13 cellular contexts compared by ENCODE assay signal in the genomic region with DNA sequence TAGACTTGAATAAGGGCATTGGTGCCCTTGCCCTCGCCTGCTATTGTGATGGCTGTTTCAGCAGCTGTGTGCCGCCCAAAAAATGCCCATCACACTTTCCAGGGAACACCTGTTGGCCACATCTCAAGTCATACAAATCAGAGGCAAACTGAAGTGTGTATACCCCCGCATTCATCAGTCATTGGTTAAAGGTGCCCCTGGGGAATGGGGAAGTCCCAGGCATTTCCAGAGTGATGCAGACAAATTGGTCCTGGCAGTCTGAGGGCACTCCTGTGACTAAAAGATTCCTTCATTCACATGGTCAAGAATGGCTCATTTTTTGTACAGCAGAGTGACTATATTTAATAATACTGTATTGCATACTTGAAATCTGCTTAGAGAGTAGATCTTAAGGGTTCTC.
DNase-seq lines count a peak whose midpoint lies in the region; ATAC-seq and TF ChIP-seq lines count a peak whose summit lies in the region.
"Had no signal": no experiment of that assay in that cellular context is flagged by ENCODE, and none has a peak within 500 bp of the region (broad histone marks: within the 10 kb centered on the region; RNA-seq: fewer than 3 reads in every experiment).

No MANE protein-coding gene starts in this region.

- peak; percentile 39 for DNase-seq in Daoy (ENCODE audit: low read depth)
- DNase-seq in NCI-H69 (lab: John Stamatoyannopoulos, UW): peak; percentile 50
- DNase-seq in memory B cell (ENCODE audit: low spot score in 2 of 2): no peak
- no peak for DNase-seq in SK-N-SH
- DNase-seq in thyroid gland: no peak
- DNase-seq in nucleus accumbens (lab: John Stamatoyannopoulos, UW): no peak
- DNase-seq: CD8-positive, alpha-beta memory T cell; NCI-H1417; NCI-H187 treated with DMSO at 0.1 percent for 48 hours had no signal

- H2AFZ ChIP-seq in SK-N-SH (ENCODE audit: low read depth): no peak overlapping the region

- ATAC-seq in activated T-helper 17 cell treated with anti-CD3 and anti-CD28 coated beads, Interleukin-2, amount 50 U/mL, for 72 hours (replicated peaks): peak; percentile 53
- ATAC-seq in memory B cell (ENCODE audit: low read depth) (peak; percentile 22), HG03135 (IDR thresholded peaks at IDR 0.05; ENCODE audit: unreplicated experiment) (no peak)

- no peak overlapping the region for H3K4me3 ChIP-seq in SK-N-SH (ENCODE audit: low read depth in 2 of 2, low read length in 1 of 2)
- H3K4me3 ChIP-seq in thyroid gland (replicated peaks in 1 of 3): no peak overlapping the region
- H3K4me3 ChIP-seq: BLaER1 treated with 17β-estradiol and CSF1 and Interleukin-3, amounts not matched to agents 10 nM and 100 nM had no signal

- POLR2A ChIA-PET in SK-N-SH (lab: Yijun Ruan, JAX): no interaction called here

- no peak overlapping the region for H3K4me2 ChIP-seq in SK-N-SH
- H3K4me2 ChIP-seq: BLaER1 treated with 17β-estradiol and CSF1 and Interleukin-3, amounts not matched to agents 10 nM and 100 nM had no signal

- TF ChIP-seq POLR2A in thyroid gland (IDR thresholded peaks at IDR 0.05): no peak

- no peak for TF ChIP-seq EP300 in SK-N-SH (IDR thresholded peaks at IDR 0.05; ENCODE audit: borderline replicate concordance in 1 of 2, low read depth in 1 of 2, low read length in 1 of 2)

- no peaks in the 10 kb centered on the region for H3K27me3 Mint-ChIP-seq in activated T-helper 17 cell treated with anti-CD3 and anti-CD28 coated beads, Interleukin-2, amount 50 U/mL, for 72 hours
- no peaks in the 10 kb centered on the region for H3K27me3 Mint-ChIP-seq in memory B cell
- H3K27me3 Mint-ChIP-seq: IgD-negative memory B cell had no signal

- no peak for TF ChIP-seq CTCF in SK-N-SH (IDR thresholded peaks at IDR 0.05)
- TF ChIP-seq CTCF in thyroid gland (IDR thresholded peaks at IDR 0.05): no peak

- H3K9me3 Mint-ChIP-seq in activated T-helper 17 cell treated with anti-CD3 and anti-CD28 coated beads, Interleukin-2, amount 50 U/mL, for 72 hours: no peaks in the 10 kb centered on the region
- H3K9me3 Mint-ChIP-seq in memory B cell: peaks cover 4% of the 10 kb centered on the region
- H3K9me3 Mint-ChIP-seq: CD8-positive, alpha-beta memory T cell had no signal

- H3K4me1 ChIP-seq in SK-N-SH (ENCODE audit: control insufficient read depth in 1 of 2, insufficient read depth in 2 of 2, low read depth in 1 of 2, low read length in 1 of 2) (no peaks in the 10 kb centered on the region), thyroid gland (no peaks in the 10 kb centered on the region)

- no peak for TF ChIP-seq RAD21 in SK-N-SH (IDR thresholded peaks at IDR 0.05; ENCODE audit: low read length)

- no peak overlapping the region for H3K27ac ChIP-seq in SK-N-SH (ENCODE audit: low read depth in 2 of 2, low read length in 1 of 2)
- H3K27ac ChIP-seq in thyroid gland: no peak overlapping the region
- H3K27ac ChIP-seq: BLaER1 treated with 17β-estradiol and CSF1 and Interleukin-3, amounts not matched to agents 10 nM and 100 nM had no signal

- H3K27ac Mint-ChIP-seq in activated T-helper 17 cell treated with anti-CD3 and anti-CD28 coated beads, Interleukin-2, amount 50 U/mL, for 72 hours: no peak overlapping the region
- H3K27ac Mint-ChIP-seq in memory B cell: no peak overlapping the region
- H3K27ac Mint-ChIP-seq: IgD-negative memory B cell had no signal

- H3K9me3 ChIP-seq in SK-N-SH (no peaks in the 10 kb centered on the region), thyroid gland (no peaks in the 10 kb centered on the region)

- no peak overlapping the region for H3K4me3 Mint-ChIP-seq in activated T-helper 17 cell treated with anti-CD3 and anti-CD28 coated beads, Interleukin-2, amount 50 U/mL, for 72 hours
- H3K4me3 Mint-ChIP-seq in memory B cell: no peak overlapping the region
- H3K4me3 Mint-ChIP-seq: CD8-positive, alpha-beta memory T cell; IgD-negative memory B cell had no signal

- CTCF ChIA-PET in SK-N-SH (lab: Yijun Ruan, JAX): no interaction called here

- peaks cover 5% of the 10 kb centered on the region for H3K4me1 Mint-ChIP-seq in activated T-helper 17 cell treated with anti-CD3 and anti-CD28 coated beads, Interleukin-2, amount 50 U/mL, for 72 hours
- H3K4me1 Mint-ChIP-seq in memory B cell: peaks cover 5% of the 10 kb centered on the region

- no peaks in the 10 kb centered on the region for H3K36me3 Mint-ChIP-seq in activated T-helper 17 cell treated with anti-CD3 and anti-CD28 coated beads, Interleukin-2, amount 50 U/mL, for 72 hours (ENCODE audit: low read depth)
- peaks cover 2% of the 10 kb centered on the region for H3K36me3 Mint-ChIP-seq in memory B cell
- H3K36me3 Mint-ChIP-seq: IgD-negative memory B cell had no signal

- no peaks in the 10 kb centered on the region for H3F3A ChIP-seq in SK-N-SH (replicated peaks; ENCODE audit: insufficient read depth)

- no peaks in the 10 kb centered on the region for H3K9me2 ChIP-seq in SK-N-SH

- no peaks in the 10 kb centered on the region for H3K36me3 ChIP-seq in SK-N-SH (replicated peaks in 1 of 2; ENCODE audit: control insufficient read depth in 1 of 2, insufficient read depth in 2 of 2, low read length in 1 of 2)
- no peaks in the 10 kb centered on the region for H3K36me3 ChIP-seq in thyroid gland

- H3K27me3 ChIP-seq in SK-N-SH (ENCODE audit: insufficient read depth) (no peaks in the 10 kb centered on the region), thyroid gland (no peaks in the 10 kb centered on the region)
- H3K27me3 ChIP-seq: BLaER1 treated with 17β-estradiol and CSF1 and Interleukin-3, amounts not matched to agents 10 nM and 100 nM had no signal

- intact Hi-C loops in thyroid gland (cut with DNase I): no loop called here

- no peaks in the 10 kb centered on the region for H4K20me1 ChIP-seq in SK-N-SH (ENCODE audit: insufficient read depth)
- H4K20me1 ChIP-seq: BLaER1 treated with 17β-estradiol and CSF1 and Interleukin-3, amounts not matched to agents 10 nM and 100 nM had no signal

- no peak overlapping the region for H3K9ac ChIP-seq in SK-N-SH
- H3K9ac ChIP-seq: BLaER1 treated with 17β-estradiol and CSF1 and Interleukin-3, amounts not matched to agents 10 nM and 100 nM had no signal

- 67% methylated on average over 3 of the region's 3 CpGs for WGBS in SK-N-SH (ENCODE audit: low lambda C conversion rate)
- 87 to 90% methylated on average over 3 of the region's 3 CpGs for WGBS in thyroid gland, 2 donors

- no peaks in the 10 kb centered on the region for H3K79me2 ChIP-seq in SK-N-SH (ENCODE audit: insufficient read depth)

TF ChIP-seq in SK-N-SH, 30 proteins besides CTCF, POLR2A, EP300 and RAD21:
- TF ChIP-seq RCOR1 (IDR thresholded peaks at IDR 0.05; ENCODE audit: low read length): no peak
- TF ChIP-seq IRF3 (IDR thresholded peaks at IDR 0.05; ENCODE audit: low read depth, low read length): no peak
- TF ChIP-seq ELF1 (IDR thresholded peaks at IDR 0.05): no peak
- no peak for TF ChIP-seq NFIC (IDR thresholded peaks at IDR 0.05; ENCODE audit: borderline replicate concordance)
- no peak for TF ChIP-seq GABPA (IDR thresholded peaks at IDR 0.05; ENCODE audit: low read depth)
- TF ChIP-seq, protein P1, sequence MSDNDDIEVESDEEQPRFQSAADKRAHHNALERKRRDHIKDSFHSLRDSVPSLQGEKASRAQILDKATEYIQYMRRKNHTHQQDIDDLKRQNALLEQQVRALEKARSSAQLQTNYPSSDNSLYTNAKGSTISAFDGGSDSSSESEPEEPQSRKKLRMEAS (IDR thresholded peaks at IDR 0.05; ENCODE audit: low read depth): no peak
- TF ChIP-seq NRF1 (IDR thresholded peaks at IDR 0.05; ENCODE audit: low read depth, low read length): no peak
- TF ChIP-seq TAF1 (IDR thresholded peaks at IDR 0.05; ENCODE audit: borderline replicate concordance, low read depth, low read length): no peak

Comparison
In these comparisons a context has a peak if more than half of its experiments do, and no peak if none do; other contexts are left out.
1. DNase-seq: peak in Daoy (single experiment) and NCI-H69 (single experiment); none in memory B cell (0 of 2), SK-N-SH (single experiment), thyroid gland (0 of 2) and nucleus accumbens (0 of 56).